In genomic region chr14:73462078-73462715, GRCh38 we compare ENCODE assay signal across 1 cellular context.
A peak's percentile ranks its signal among the peaks of the same experiment; 100 is the strongest.
TF ChIP-seq lines count a peak whose summit lies in the region.

No MANE protein-coding gene starts in this region.

TF ChIP-seq in K562, 482 proteins besides CTCF, POLR2A, EP300 and RAD21 (continued from another document and continues in another):
- TF ChIP-seq MNT (conservative IDR thresholded peaks at IDR 0.05): 0 out of 4 replicates have a peak, but pooled peaks of 1 of the 2 experiments have one; percentile 9
- no peak for TF ChIP-seq SFPQ (IDR thresholded peaks at IDR 0.05; ENCODE audit: low read depth, low read length)
- TF ChIP-seq TAF7 (tag; IDR thresholded peaks at IDR 0.05): no peak
- TF ChIP-seq MGA (IDR thresholded peaks at IDR 0.05): no peak
- TF ChIP-seq VEZF1 (CRISPR knock-in tag; IDR thresholded peaks at IDR 0.05): peak; percentile 38; the same call in 1 of the 2 replicates
- TF ChIP-seq FOXM1 (IDR thresholded peaks at IDR 0.05; ENCODE audit: low read depth): no peak
- no peak for TF ChIP-seq FOXM1 (CRISPR knock-in tag; IDR thresholded peaks at IDR 0.05; ENCODE audit: low read depth)
- TF ChIP-seq USF1 (CRISPR knock-in tag; IDR thresholded peaks at IDR 0.05): no peak
- no peak for TF ChIP-seq KDM2B (CRISPR knock-in tag; IDR thresholded peaks at IDR 0.05)
- peak; percentile 98 for TF ChIP-seq NFIC (IDR thresholded peaks at IDR 0.05)
- TF ChIP-seq ZBTB17 (CRISPR knock-in tag; IDR thresholded peaks at IDR 0.05): no peak
- no peak for TF ChIP-seq STAT5B (CRISPR knock-in tag; IDR thresholded peaks at IDR 0.05)
- TF ChIP-seq TBP (optimal IDR thresholded peaks at IDR 0.05; ENCODE audit: low read depth, low read length): peak; percentile 16
- TF ChIP-seq CBFA2T3 (IDR thresholded peaks at IDR 0.05): 0 out of 2 replicates have a peak, but pooled peaks have one; percentile 16
- no peak for TF ChIP-seq NR3C1 (CRISPR knock-in tag; IDR thresholded peaks at IDR 0.05)
- no peak for TF ChIP-seq SMARCB1 (IDR thresholded peaks at IDR 0.05; ENCODE audit: insufficient read length, low read depth)
- no peak for TF ChIP-seq ZNF24 (IDR thresholded peaks at IDR 0.05)
- no peak for TF ChIP-seq ELK3 (CRISPR knock-in tag; IDR thresholded peaks at IDR 0.05)
- TF ChIP-seq DLX4 (CRISPR knock-in tag; IDR thresholded peaks at IDR 0.05): no peak
- no peak for TF ChIP-seq TRIM28 (IDR thresholded peaks at IDR 0.05)
- TF ChIP-seq TSHZ1 (CRISPR knock-in tag; IDR thresholded peaks at IDR 0.05): no peak
- peak; percentile 48 for TF ChIP-seq EP400 (IDR thresholded peaks at IDR 0.05)
- TF ChIP-seq CXXC5 (CRISPR knock-in tag; IDR thresholded peaks at IDR 0.05): no peak
- no peak for TF ChIP-seq HNRNPH1 (optimal IDR thresholded peaks at IDR 0.05; ENCODE audit: low read depth, low read length)
- no peak for TF ChIP-seq YBX1 (IDR thresholded peaks at IDR 0.05)
- no peak for TF ChIP-seq EGR1 (conservative IDR thresholded peaks at IDR 0.05)
- TF ChIP-seq CREB5 (CRISPR knock-in tag; IDR thresholded peaks at IDR 0.05): no peak
- TF ChIP-seq DDX20 (tag; IDR thresholded peaks at IDR 0.05; ENCODE audit: low read depth): no peak
- no peak for TF ChIP-seq ZNF699 (CRISPR knock-in tag; IDR thresholded peaks at IDR 0.05; ENCODE audit: insufficient replicate concordance)
- no peak for TF ChIP-seq HNRNPLL (IDR thresholded peaks at IDR 0.05; ENCODE audit: low read depth, low read length, poor library complexity, severe bottlenecking)
- TF ChIP-seq ZNF277 (CRISPR knock-in tag; IDR thresholded peaks at IDR 0.05; ENCODE audit: borderline replicate concordance): no peak
